Comparison of ENCODE assay signal across 8 cellular contexts in genomic region chr2:20524412-20525040, GRCh38.
DNase-seq lines count a peak whose midpoint lies in the region; ATAC-seq, FAIRE-seq and TF ChIP-seq lines count a peak whose summit lies in the region.

No MANE protein-coding gene starts in this region.

- CTCF ChIA-PET in activated CD8-positive, alpha-beta T cell treated with anti-CD3 and anti-CD28 coated beads for 36 hours (lab: Charles Lee), result no interaction called here

- no peak for TF ChIP-seq CTCF in GM12865 (IDR thresholded peaks at IDR 0.05; ENCODE audit: insufficient read depth, low read depth, low read length, missing control alignments)
- TF ChIP-seq CTCF in Loucy (conservative IDR thresholded peaks at IDR 0.05; ENCODE audit: low read length), result no peak
- no peak for TF ChIP-seq CTCF in tibial nerve (IDR thresholded peaks at IDR 0.05)
- TF ChIP-seq CTCF in activated CD8-positive, alpha-beta T cell treated with anti-CD3 and anti-CD28 coated beads for 36 hours (IDR thresholded peaks at IDR 0.05), result no peak

- H3K9me3 ChIP-seq in Loucy (ENCODE audit: insufficient read depth, low read depth, low read length) (no peaks in the 10 kb centered on the region), tibial nerve (no peaks in the 10 kb centered on the region), small intestine (ENCODE audit: control insufficient read depth, low read depth) (no peaks in the 10 kb centered on the region)

- no peaks in the 10 kb centered on the region for H3K9me2 ChIP-seq in Loucy (replicated peaks; ENCODE audit: low read depth, low read length)

- no peak for TF ChIP-seq POLR2A in tibial nerve (IDR thresholded peaks at IDR 0.05)

- no peak overlapping the region for H2AFZ ChIP-seq in Loucy (ENCODE audit: low read length)

- H3K4me3 ChIP-seq in GM12865 (ENCODE audit: low read depth, low read length) (peak overlapping the region; percentile 38), Loucy (ENCODE audit: low read length, poor library complexity, severe bottlenecking) (peak overlapping the region; percentile 62), tibial nerve (no peak overlapping the region), small intestine (ENCODE audit: low read depth in 1 of 2, low read length in 2 of 2) (no peak overlapping the region)

- DNase-seq in GM12865 (ENCODE audit: low read depth) (peak; percentile 83), hepatic stellate cell (ENCODE audit: low spot score) (peak; percentile 41), tibial nerve (ENCODE audit: low spot score in 2 of 2) (no peak), DMS79 treated with DMSO at 0.1 percent for 48 hours (lab: John Stamatoyannopoulos, UW) (no peak), small intestine (no peak)
- no peak for DNase-seq in activated CD8-positive, alpha-beta T cell treated with anti-CD3 and anti-CD28 coated beads for 36 hours

- H3K4me2 ChIP-seq in Loucy (ENCODE audit: low read depth, low read length, poor library complexity, severe bottlenecking), result peak overlapping the region; percentile 73

- no peaks in the 10 kb centered on the region for H3K36me3 Mint-ChIP-seq in activated CD8-positive, alpha-beta T cell treated with anti-CD3 and anti-CD28 coated beads for 36 hours (ENCODE audit: low read depth)

- no peak overlapping the region for H3K4me3 Mint-ChIP-seq in activated CD8-positive, alpha-beta T cell treated with anti-CD3 and anti-CD28 coated beads for 36 hours

- peak; percentile 85 for ATAC-seq in GM21723 (IDR thresholded peaks at IDR 0.05; ENCODE audit: unreplicated experiment)
- no peak for ATAC-seq in activated CD8-positive, alpha-beta T cell treated with anti-CD3 and anti-CD28 coated beads for 36 hours

- no peaks in the 10 kb centered on the region for H3K27me3 ChIP-seq in Loucy (ENCODE audit: insufficient read depth, low read length, poor library complexity, severe bottlenecking)
- no peaks in the 10 kb centered on the region for H3K27me3 ChIP-seq in tibial nerve
- H3K27me3 ChIP-seq in small intestine (ENCODE audit: control insufficient read depth in 2 of 2, insufficient read depth in 2 of 2, low read length in 2 of 2), result no peaks in the 10 kb centered on the region

- no peak for FAIRE-seq in small intestine (lab: Jason Lieb, UNC)

- peak overlapping the region; percentile 76 for H3K9ac ChIP-seq in Loucy (ENCODE audit: low read depth, low read length, poor library complexity, severe bottlenecking)

- H3K79me2 ChIP-seq in Loucy (ENCODE audit: insufficient read depth, low read length), result no peaks in the 10 kb centered on the region

- H3K4me1 Mint-ChIP-seq in activated CD8-positive, alpha-beta T cell treated with anti-CD3 and anti-CD28 coated beads for 36 hours (ENCODE audit: low read depth), result no peaks in the 10 kb centered on the region

- no peak for TF ChIP-seq EP300 in tibial nerve (IDR thresholded peaks at IDR 0.05)

- no peak overlapping the region for H3K27ac Mint-ChIP-seq in activated CD8-positive, alpha-beta T cell treated with anti-CD3 and anti-CD28 coated beads for 36 hours

- H3K27me3 Mint-ChIP-seq in activated CD8-positive, alpha-beta T cell treated with anti-CD3 and anti-CD28 coated beads for 36 hours, result peaks cover 5% of the 10 kb centered on the region

- H3K9me3 Mint-ChIP-seq in activated CD8-positive, alpha-beta T cell treated with anti-CD3 and anti-CD28 coated beads for 36 hours, result no peaks in the 10 kb centered on the region

- POLR2A ChIA-PET in activated CD8-positive, alpha-beta T cell treated with anti-CD3 and anti-CD28 coated beads for 36 hours (lab: Charles Lee), result no interaction called here

- H3K36me3 ChIP-seq in Loucy (ENCODE audit: insufficient read depth, low read length) (no peaks in the 10 kb centered on the region), tibial nerve (no peaks in the 10 kb centered on the region), small intestine (ENCODE audit: control insufficient read depth in 2 of 2, insufficient read depth in 2 of 2, low read length in 2 of 2) (no peaks in the 10 kb centered on the region)

- H3K27ac ChIP-seq in tibial nerve, result peak overlapping the region in 3 of 4 donors; percentile 50 to 70 (median 70)
- peak overlapping the region in 1 of 2 donors; percentile 37 for H3K27ac ChIP-seq in small intestine (ENCODE audit: low read depth in 1 of 2, low read length in 1 of 2)

- H3F3A ChIP-seq in Loucy (ENCODE audit: low read depth), result peaks cover 3% of the 10 kb centered on the region; the same call in 1 of the 2 replicates

- intact Hi-C loops in activated CD8-positive, alpha-beta T cell treated with anti-CD3 and anti-CD28 coated beads for 36 hours (cut with micrococcal nuclease), result no loop called here

- H4K20me1 ChIP-seq in Loucy (ENCODE audit: insufficient read depth, low read length, poor library complexity, severe bottlenecking), result no peaks in the 10 kb centered on the region

- H3K4me1 ChIP-seq in Loucy (ENCODE audit: insufficient read depth, low read length, poor library complexity, severe bottlenecking) (peaks cover 74% of the 10 kb centered on the region), tibial nerve (peaks cover 0 to 36% (median 23%) of the 10 kb centered on the region in 4 donors), small intestine (ENCODE audit: control insufficient read depth in 2 of 2, insufficient read depth in 1 of 2, low read depth in 1 of 2, low read length in 1 of 2) (no peaks in the 10 kb centered on the region)

- WGBS in tibial nerve, 2 donors, result 49 to 50% methylated on average over 16 of the region's 16 CpGs
- WGBS in small intestine, 3 donors, result 59 to 83% (median 79%) methylated on average over 16 of the region's 16 CpGs

Comparison
In these comparisons a context has a peak if more than half of its experiments do, and no peak if none do; other contexts are left out.
1. DNase-seq: peak in GM12865 (single experiment) and hepatic stellate cell (single experiment); none in tibial nerve (0 of 2), DMS79 treated with DMSO at 0.1 percent for 48 hours (single experiment), activated CD8-positive, alpha-beta T cell treated with anti-CD3 and anti-CD28 coated beads for 36 hours (single experiment) and small intestine (single experiment).
2. H3K4me3 ChIP-seq: peak in GM12865 (single experiment) and Loucy (single experiment); none in tibial nerve (0 of 4) and small intestine (0 of 2).